ENCODE assay signal across 8 cellular contexts in the genomic region with DNA sequence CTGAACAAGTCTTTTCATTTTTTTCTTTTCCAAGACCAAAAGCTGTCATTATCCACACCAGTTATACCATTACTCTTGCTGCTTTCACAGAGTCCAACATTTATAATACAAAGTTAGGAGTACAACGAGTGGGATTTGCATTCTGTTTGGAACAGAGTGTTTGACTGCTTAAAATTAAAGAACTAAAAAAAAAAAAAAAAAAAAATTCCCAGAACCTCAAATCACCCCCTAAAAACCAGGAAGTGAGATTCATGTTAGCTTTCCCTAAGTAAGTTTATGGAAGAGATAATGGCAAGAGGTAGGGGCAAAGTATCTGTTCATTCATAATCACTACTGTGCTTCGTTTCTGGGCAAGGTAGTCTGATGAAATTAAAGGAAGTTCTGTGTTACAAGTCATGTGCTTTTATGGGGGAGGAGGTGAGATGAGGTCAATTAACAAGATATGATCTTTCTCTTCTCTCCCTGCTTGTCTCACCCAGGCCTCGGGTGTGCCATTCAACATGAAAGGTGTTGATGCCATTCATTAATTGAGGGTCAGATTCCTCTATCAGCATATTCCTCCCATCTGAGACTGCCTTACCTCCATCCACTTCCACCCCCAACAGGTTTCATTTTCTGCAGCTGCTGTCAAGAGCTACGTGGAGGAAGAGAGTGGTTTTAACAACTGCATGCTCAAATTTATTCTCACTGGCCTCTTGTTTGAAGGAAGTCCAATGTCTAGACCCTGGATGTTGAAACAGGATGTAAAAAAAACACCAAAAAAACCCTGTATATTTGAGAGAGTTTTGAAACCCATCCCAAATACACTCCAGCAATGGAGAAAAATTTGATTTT. TPM values are rescaled to one million over a fixed set of nuclear protein-coding genes. Genes with fewer than 3 reads are reported as not detected.
DNase-seq lines count a peak whose midpoint lies in the region; ATAC-seq, FAIRE-seq and TF ChIP-seq lines count a peak whose summit lies in the region.

No MANE protein-coding gene starts in this region.

- BruUV-seq in HepG2 (replicated peaks; lab: Mats Ljungman, UMichigan): no TSS peak

- H3K4me2 ChIP-seq in HepG2 (ENCODE audit: low read depth, low read length): peak overlapping the region; percentile 52

- no peak overlapping the region for H3K4me3 ChIP-seq in GM06990 (replicated peaks; ENCODE audit: low read depth, low read length)
- H3K4me3 ChIP-seq in HepG2 (replicated peaks in 1 of 3; ENCODE audit: insufficient read depth in 1 of 3, low read depth in 2 of 3, low read length in 3 of 3): no peak overlapping the region

- H3K36me3 ChIP-seq in GM06990 (ENCODE audit: control insufficient read depth, insufficient read depth, low read length): no peaks in the 10 kb centered on the region
- no peaks in the 10 kb centered on the region for H3K36me3 ChIP-seq in HepG2 (replicated peaks in 1 of 2; ENCODE audit: control insufficient read depth in 1 of 2, insufficient read depth in 2 of 2, low read length in 2 of 2)

- CTCF ChIA-PET in HepG2 (lab: Yijun Ruan, JAX; ENCODE audit: low intra/inter-chr PET ratio, low total read pairs): no interaction called here

- no peak overlapping the region for H2AFZ ChIP-seq in HepG2 (ENCODE audit: low read length)

- TF ChIP-seq RAD21 in HepG2 (CRISPR knock-in tag; IDR thresholded peaks at IDR 0.05): no peak

- no peak overlapping the region for H3K9ac ChIP-seq in HepG2 (ENCODE audit: insufficient read depth, low read depth, low read length)

- ATAC-seq in GM19395 (IDR thresholded peaks at IDR 0.05; ENCODE audit: unreplicated experiment) (peak; percentile 77), HG03432 (IDR thresholded peaks at IDR 0.05; ENCODE audit: unreplicated experiment) (peak; percentile 79), HepG2 (peak; percentile 81)

- in situ Hi-C loops in HepG2 (cut with HindIII; ENCODE audit: extremely low pct_ligation_motif_present, low pct_unique_long_range_greater_than_20kb): no loop called here

- no peak for TF ChIP-seq CTCF in GM06990 (IDR thresholded peaks at IDR 0.05; ENCODE audit: insufficient read depth, low read length, poor library complexity, severe bottlenecking)
- TF ChIP-seq CTCF in HepG2 (CRISPR knock-in tag; IDR thresholded peaks at IDR 0.05): no peak

- 41% methylated on average over 4 of the region's 4 CpGs for WGBS in HepG2 (ENCODE audit: low lambda C conversion rate)

- H3K79me2 ChIP-seq in HepG2 (ENCODE audit: insufficient read depth, low read length): no peaks in the 10 kb centered on the region

- intact Hi-C loops in HepG2 (cut with micrococcal nuclease; ENCODE audit: unreplicated experiment): loop anchor here (5.0 kb wide), 1 partner anchor 55 kb away; no protein-coding TSS in a partner anchor

- peak; percentile 56 for DNase-seq in GM06990 (ENCODE audit: extremely low read depth, insufficient read length)
- DNase-seq in T-helper 9 cell: peak; percentile 4
- DNase-seq in HepG2 (ENCODE audit: low spot score): peak; percentile 39
- DNase-seq in anterior cingulate cortex (lab: John Stamatoyannopoulos, UW): no peak
- DNase-seq in NCI-H345 treated with DMSO at 0.1 percent for 48 hours (lab: John Stamatoyannopoulos, UW; ENCODE audit: unreplicated experiment): no peak
- no peak for DNase-seq in kidney tubule cell (ENCODE audit: low spot score)

- no peak for FAIRE-seq in HepG2 (lab: Jason Lieb, UNC)

- H3K4me1 ChIP-seq in HepG2 (ENCODE audit: insufficient read depth, low read length): peaks cover 22% of the 10 kb centered on the region

- no peak for TF ChIP-seq POLR2A in HepG2 (IDR thresholded peaks at IDR 0.05; ENCODE audit: insufficient read depth in 1 of 2, low read depth in 2 of 2, low read length in 2 of 2)

- H4K20me1 ChIP-seq in HepG2 (ENCODE audit: insufficient read depth, low read length): no peaks in the 10 kb centered on the region

- H3K27me3 ChIP-seq in GM06990 (replicated peaks; ENCODE audit: control insufficient read depth, insufficient read depth, low read length): no peaks in the 10 kb centered on the region
- H3K27me3 ChIP-seq in HepG2 (ENCODE audit: control insufficient read depth in 1 of 2, insufficient read depth in 2 of 2, low read length in 2 of 2): no peaks in the 10 kb centered on the region

- H3K9me3 ChIP-seq in HepG2 (ENCODE audit: low read length): no peaks in the 10 kb centered on the region

- peak overlapping the region; percentile 31 for H3K27ac ChIP-seq in HepG2 (ENCODE audit: extremely low read length, insufficient read depth, low read length)

- TF ChIP-seq EP300 in HepG2 (IDR thresholded peaks at IDR 0.05; ENCODE audit: low read depth in 2 of 2, low read length in 2 of 2) (no peak), HepG2 (CRISPR knock-in tag; IDR thresholded peaks at IDR 0.05; ENCODE audit: borderline replicate concordance) (no peak)

- POLR2A ChIA-PET in HepG2 (lab: Yijun Ruan, JAX): no interaction called here

TF ChIP-seq in HepG2, 621 proteins besides CTCF, POLR2A, EP300 and RAD21:
- TF ChIP-seq ZNF362 (CRISPR knock-in tag; IDR thresholded peaks at IDR 0.05; ENCODE audit: borderline replicate concordance): peak; percentile 57; the same call in 1 of the 2 replicates
- no peak for TF ChIP-seq ZNF550 (CRISPR knock-in tag; IDR thresholded peaks at IDR 0.05; ENCODE audit: borderline replicate concordance)
- TF ChIP-seq ZNF317 (CRISPR knock-in tag; IDR thresholded peaks at IDR 0.05): peak; percentile 64; the same call in 1 of the 2 replicates
- TF ChIP-seq ETV5 (CRISPR knock-in tag; IDR thresholded peaks at IDR 0.05; ENCODE audit: borderline replicate concordance): peak; percentile 29; the same call in 1 of the 2 replicates
- 0 out of 2 replicates have a peak, but pooled peaks have one; percentile 23 for TF ChIP-seq HNF4A (CRISPR knock-in tag; IDR thresholded peaks at IDR 0.05)
- no peak for TF ChIP-seq ZNF124 (CRISPR knock-in tag; IDR thresholded peaks at IDR 0.05)
- TF ChIP-seq, protein P1, sequence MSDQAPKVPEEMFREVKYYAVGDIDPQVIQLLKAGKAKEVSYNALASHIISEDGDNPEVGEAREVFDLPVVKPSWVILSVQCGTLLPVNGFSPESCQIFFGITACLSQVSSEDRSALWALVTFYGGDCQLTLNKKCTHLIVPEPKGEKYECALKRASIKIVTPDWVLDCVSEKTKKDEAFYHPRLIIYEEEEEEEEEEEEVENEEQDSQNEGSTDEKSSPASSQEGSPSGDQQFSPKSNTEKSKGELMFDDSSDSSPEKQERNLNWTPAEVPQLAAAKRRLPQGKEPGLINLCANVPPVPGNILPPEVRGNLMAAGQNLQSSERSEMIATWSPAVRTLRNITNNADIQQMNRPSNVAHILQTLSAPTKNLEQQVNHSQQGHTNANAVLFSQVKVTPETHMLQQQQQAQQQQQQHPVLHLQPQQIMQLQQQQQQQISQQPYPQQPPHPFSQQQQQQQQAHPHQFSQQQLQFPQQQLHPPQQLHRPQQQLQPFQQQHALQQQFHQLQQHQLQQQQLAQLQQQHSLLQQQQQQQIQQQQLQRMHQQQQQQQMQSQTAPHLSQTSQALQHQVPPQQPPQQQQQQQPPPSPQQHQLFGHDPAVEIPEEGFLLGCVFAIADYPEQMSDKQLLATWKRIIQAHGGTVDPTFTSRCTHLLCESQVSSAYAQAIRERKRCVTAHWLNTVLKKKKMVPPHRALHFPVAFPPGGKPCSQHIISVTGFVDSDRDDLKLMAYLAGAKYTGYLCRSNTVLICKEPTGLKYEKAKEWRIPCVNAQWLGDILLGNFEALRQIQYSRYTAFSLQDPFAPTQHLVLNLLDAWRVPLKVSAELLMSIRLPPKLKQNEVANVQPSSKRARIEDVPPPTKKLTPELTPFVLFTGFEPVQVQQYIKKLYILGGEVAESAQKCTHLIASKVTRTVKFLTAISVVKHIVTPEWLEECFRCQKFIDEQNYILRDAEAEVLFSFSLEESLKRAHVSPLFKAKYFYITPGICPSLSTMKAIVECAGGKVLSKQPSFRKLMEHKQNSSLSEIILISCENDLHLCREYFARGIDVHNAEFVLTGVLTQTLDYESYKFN (CRISPR knock-in tag; conservative IDR thresholded peaks at IDR 0.05): peak; percentile 29; the same call in 1 of the 2 replicates

RNA-seq across cellular contexts. Expression of gene MARCHF3, which starts 58.1 kb away (rescaled TPM):
- total RNA-seq in HepG2 (2016; rRNA removed; fragmentation: Illumina TruSeq; extraction: Trizol): 9.0 and 11.9 TPM in 2 replicates
- 16.8 and 18.3 TPM in 2 replicates for total RNA-seq in HepG2 (2016; cell fraction: cytosol; rRNA removed; fragmentation: Illumina TruSeq; extraction: Trizol; ENCODE audit: low read depth)
- 10.2 and 12.7 TPM in 2 replicates for total RNA-seq in HepG2 (2016; cell fraction: insoluble cytoplasmic fraction; rRNA removed; fragmentation: Illumina TruSeq; extraction: Trizol)
- total RNA-seq in HepG2 (2016; cell fraction: membrane; rRNA removed; fragmentation: Illumina TruSeq; extraction: Trizol): 20.1 and 23.6 TPM in 2 replicates
- 8.5 and 10.1 TPM in 2 replicates for total RNA-seq in HepG2 (2016; cell fraction: nucleus; rRNA removed; fragmentation: Illumina TruSeq; extraction: Trizol)
- 4.3 and 4.8 TPM in 2 replicates for polyA plus RNA-seq in HepG2 (2011; rRNA removed)
- polyA plus RNA-seq in HepG2 (2011; cell fraction: cytosol; rRNA removed): 3.3 and 4.3 TPM in 2 replicates
- 2.8 and 3.5 TPM in 2 replicates for polyA plus RNA-seq in HepG2 (2011; cell fraction: nucleus; rRNA removed)
- 1.4 and 3.0 TPM in 2 replicates for polyA plus RNA-seq in HepG2 (2012)
- 10.2 and 16.4 TPM in 2 replicates for polyA plus RNA-seq in HepG2 (2016; cell fraction: cytosol; fragmentation: Illumina TruSeq; extraction: Trizol; ENCODE audit: low read depth)
- 8.3 and 11.1 TPM in 2 replicates for polyA plus RNA-seq in HepG2 (2016; cell fraction: insoluble cytoplasmic fraction; fragmentation: Illumina TruSeq; extraction: Trizol; ENCODE audit: low read depth)
- polyA plus RNA-seq in HepG2 (2016; cell fraction: membrane; fragmentation: Illumina TruSeq; extraction: Trizol; ENCODE audit: low read depth): 17.2 and 19.6 TPM in 2 replicates
- polyA plus RNA-seq in HepG2 (2016; cell fraction: nucleus; fragmentation: Illumina TruSeq; extraction: Trizol; ENCODE audit: insufficient read depth, low read depth): 6.8 and 8.9 TPM in 2 replicates
- polyA minus RNA-seq in HepG2 (2011; rRNA and poly(A)+ RNA removed; ENCODE audit: low replicate concordance): 1.9 and 10.3 TPM in 2 replicates
- 1.4 and 3.9 TPM in 2 replicates for polyA minus RNA-seq in HepG2 (2011; cell fraction: cytosol; rRNA and poly(A)+ RNA removed)
- 4.5 and 7.2 TPM in 2 replicates for polyA minus RNA-seq in HepG2 (2011; cell fraction: nucleus; rRNA and poly(A)+ RNA removed)

Comparison
In these comparisons a context has a peak if more than half of its experiments do, and no peak if none do; other contexts are left out.
1. DNase-seq: peak in GM06990 (single experiment), T-helper 9 cell (single experiment) and HepG2 (single experiment); none in anterior cingulate cortex (0 of 58), NCI-H345 treated with DMSO at 0.1 percent for 48 hours (single experiment) and kidney tubule cell (single experiment).
2. Peak in every context shown above with its lines, with median percentiles within 50 percentile points of each other: ATAC-seq.